18 cellular contexts compared by ENCODE assay signal in genomic region chr17:73234746-73235145, GRCh38. TPM values are rescaled to one million over a fixed set of nuclear protein-coding genes. Genes with fewer than 3 reads are reported as not detected.
A peak's percentile ranks its signal among the peaks of the same experiment; 100 is the strongest.
DNase-seq lines count a peak whose midpoint lies in the region; ATAC-seq and TF ChIP-seq lines count a peak whose summit lies in the region.
"Had no signal": no experiment of that assay in that cellular context is flagged by ENCODE, and none has a peak within 500 bp of the region (broad histone marks: within the 10 kb centered on the region; RNA-seq: fewer than 3 reads in every experiment).

No MANE protein-coding gene starts in this region.

- H3K36me3 ChIP-seq in HEK293 (ENCODE audit: control insufficient read depth in 2 of 2, insufficient read depth in 1 of 2, low read length in 2 of 2): peaks cover 42 to 57% of the 10 kb centered on the region in 2 experiments
- peaks cover 57% of the 10 kb centered on the region for H3K36me3 ChIP-seq in endodermal cell (ENCODE audit: control insufficient read depth, insufficient read depth, low read length)
- peaks cover 13 to 18% of the 10 kb centered on the region in 2 experiments for H3K36me3 ChIP-seq in trophoblast cell (ENCODE audit: control insufficient read depth in 1 of 2, insufficient read depth in 2 of 2, low read length in 2 of 2)

- peaks cover 21% of the 10 kb centered on the region for H3K79me2 ChIP-seq in trophoblast cell (ENCODE audit: control insufficient read depth, insufficient read depth, low read length, poor library complexity)

- H2BK120ac ChIP-seq in trophoblast cell (ENCODE audit: insufficient read depth, low read length, poor library complexity): no peak overlapping the region

- H4K91ac ChIP-seq in trophoblast cell (ENCODE audit: low read depth, low read length): no peak overlapping the region

- H2BK5ac ChIP-seq in trophoblast cell (ENCODE audit: low read depth, low read length, poor library complexity): no peak overlapping the region

- H3K9me3 ChIP-seq in HEK293 (ENCODE audit: control insufficient read depth, insufficient read depth, low read depth, low read length) (no peaks in the 10 kb centered on the region), endodermal cell (ENCODE audit: control insufficient read depth, low read length) (no peaks in the 10 kb centered on the region), trophoblast cell (ENCODE audit: insufficient read depth, low read depth, low read length) (no peaks in the 10 kb centered on the region)
- H3K9me3 ChIP-seq: BE2C, Caco-2 had no signal

- H3K4ac ChIP-seq in trophoblast cell (ENCODE audit: low read depth, low read length): no peak overlapping the region

- no peak overlapping the region for H3K14ac ChIP-seq in trophoblast cell (ENCODE audit: low read length)

- intact Hi-C loops in activated T-helper 1 cell treated with anti-CD3 and anti-CD28 coated beads, Interleukin-12 subunit alpha, Interleukin-12 subunit beta, Interleukin-2, Interleukin-4 antibody, amounts not matched to agents 30 ng/mL and 10 ng/mL and 1 ng/mL, durations not matched to agents 14 hours and 24 hours and 36 hours (cut with micrococcal nuclease): loop anchor here (5.0 kb wide), 2 partner anchors 642 to 978 kb away; partner anchors contain the start of gene TTYH2
- intact Hi-C loops in activated CD8-positive, alpha-beta T cell treated with anti-CD3 and anti-CD28 coated beads for 36 hours (cut with micrococcal nuclease): loop anchor here (5.0 kb wide), 1 partner anchor 42 kb away; the partner anchor contains the start of gene COG1

- DNase-seq in activated T-helper 1 cell treated with anti-CD3 and anti-CD28 coated beads, Interleukin-12 subunit alpha, Interleukin-12 subunit beta, Interleukin-2, Interleukin-4 antibody, amounts not matched to agents 30 ng/mL and 10 ng/mL and 1 ng/mL, durations not matched to agents 14 hours and 24 hours and 36 hours (ENCODE audit: low spot score): no peak
- DNase-seq in endodermal cell: peak; percentile 22
- no peak for DNase-seq in progenitor cell of endocrine pancreas (ENCODE audit: low spot score, unreplicated experiment)
- no peak for DNase-seq in hippocampal formation (lab: John Stamatoyannopoulos, UW)
- DNase-seq in NCI-H510A (lab: John Stamatoyannopoulos, UW): no peak
- no peak for DNase-seq in trophoblast cell
- DNase-seq in activated CD8-positive, alpha-beta T cell treated with anti-CD3 and anti-CD28 coated beads for 36 hours: no peak
- DNase-seq: ACHN; BE2C; C1 segment of cervical spinal cord; Caco-2; CD4-positive, CD25-positive, alpha-beta regulatory T cell; HCEC 1CT; HFFc6 had no signal

- peaks cover 48% of the 10 kb centered on the region for H3K4me1 Mint-ChIP-seq in activated T-helper 1 cell treated with anti-CD3 and anti-CD28 coated beads, Interleukin-12 subunit alpha, Interleukin-12 subunit beta, Interleukin-2, Interleukin-4 antibody, amounts not matched to agents 30 ng/mL and 10 ng/mL and 1 ng/mL, durations not matched to agents 14 hours and 24 hours and 36 hours (ENCODE audit: low read depth)
- H3K4me1 Mint-ChIP-seq in endodermal cell (peaks cover 20% of the 10 kb centered on the region), progenitor cell of endocrine pancreas (ENCODE audit: low read depth) (peaks cover 26% of the 10 kb centered on the region)
- peaks cover 57% of the 10 kb centered on the region for H3K4me1 Mint-ChIP-seq in activated CD8-positive, alpha-beta T cell treated with anti-CD3 and anti-CD28 coated beads for 36 hours (ENCODE audit: low read depth)

- TF ChIP-seq CTCF in HEK293 (tag by site-specific recombination; IDR thresholded peaks at IDR 0.05) (no peak), endodermal cell (conservative IDR thresholded peaks at IDR 0.05) (no peak), progenitor cell of endocrine pancreas (IDR thresholded peaks at IDR 0.05; ENCODE audit: unreplicated experiment) (no peak)
- no peak for TF ChIP-seq CTCF in activated CD8-positive, alpha-beta T cell treated with anti-CD3 and anti-CD28 coated beads for 36 hours (IDR thresholded peaks at IDR 0.05)

- no peak overlapping the region for H3K4me2 ChIP-seq in trophoblast cell (ENCODE audit: low read length)
- H3K4me2 ChIP-seq: GM23338 had no signal

- H3K4me1 ChIP-seq in HEK293 (ENCODE audit: control insufficient read depth, insufficient read depth, low read length) (peaks cover 4% of the 10 kb centered on the region; the same call in 1 of the 2 replicates), endodermal cell (ENCODE audit: control insufficient read depth, insufficient read depth, low read length) (no peaks in the 10 kb centered on the region), trophoblast cell (ENCODE audit: control insufficient read depth in 1 of 2, insufficient read depth in 2 of 2, low read length in 2 of 2) (peaks cover 0 to 2% of the 10 kb centered on the region in 2 experiments)
- H3K4me1 ChIP-seq: BE2C had no signal

- H3K36me3 Mint-ChIP-seq in activated T-helper 1 cell treated with anti-CD3 and anti-CD28 coated beads, Interleukin-12 subunit alpha, Interleukin-12 subunit beta, Interleukin-2, Interleukin-4 antibody, amounts not matched to agents 30 ng/mL and 10 ng/mL and 1 ng/mL, durations not matched to agents 14 hours and 24 hours and 36 hours (ENCODE audit: low read depth): peaks cover 25% of the 10 kb centered on the region
- H3K36me3 Mint-ChIP-seq in endodermal cell (ENCODE audit: low read depth): peaks cover 34% of the 10 kb centered on the region
- H3K36me3 Mint-ChIP-seq in progenitor cell of endocrine pancreas (ENCODE audit: insufficient read depth): peaks cover 12% of the 10 kb centered on the region
- H3K36me3 Mint-ChIP-seq in activated CD8-positive, alpha-beta T cell treated with anti-CD3 and anti-CD28 coated beads for 36 hours (ENCODE audit: low read depth): peaks cover 38% of the 10 kb centered on the region

- no peak overlapping the region for H2BK12ac ChIP-seq in trophoblast cell (ENCODE audit: low read length)

- H4K12ac ChIP-seq in trophoblast cell (ENCODE audit: low read depth, low read length): no peak overlapping the region

- no peak overlapping the region for H3K23ac ChIP-seq in trophoblast cell (ENCODE audit: low read length)

- no peak overlapping the region for H3K27ac Mint-ChIP-seq in activated T-helper 1 cell treated with anti-CD3 and anti-CD28 coated beads, Interleukin-12 subunit alpha, Interleukin-12 subunit beta, Interleukin-2, Interleukin-4 antibody, amounts not matched to agents 30 ng/mL and 10 ng/mL and 1 ng/mL, durations not matched to agents 14 hours and 24 hours and 36 hours
- H3K27ac Mint-ChIP-seq in endodermal cell: no peak overlapping the region
- no peak overlapping the region for H3K27ac Mint-ChIP-seq in progenitor cell of endocrine pancreas
- no peak overlapping the region for H3K27ac Mint-ChIP-seq in activated CD8-positive, alpha-beta T cell treated with anti-CD3 and anti-CD28 coated beads for 36 hours
- H3K27ac Mint-ChIP-seq: GM23338, HFFc6 had no signal

- H3K18ac ChIP-seq in trophoblast cell (ENCODE audit: low read length): no peak overlapping the region

- ATAC-seq in activated CD8-positive, alpha-beta T cell treated with anti-CD3 and anti-CD28 coated beads for 36 hours: no peak
- ATAC-seq: GM23338 had no signal

- peaks cover 10% of the 10 kb centered on the region for H3K79me1 ChIP-seq in trophoblast cell (ENCODE audit: low read length)

- H2AK5ac ChIP-seq in trophoblast cell (ENCODE audit: low read length): no peak overlapping the region

- H3K27ac ChIP-seq in HEK293 (ENCODE audit: extremely low read depth, low read depth, low read length): no peak overlapping the region
- H3K27ac ChIP-seq in endodermal cell (ENCODE audit: low read depth, low read length): no peak overlapping the region
- no peak overlapping the region for H3K27ac ChIP-seq in trophoblast cell (ENCODE audit: low read depth, low read length)
- H3K27ac ChIP-seq: HL-60 had no signal

- H3K9me3 Mint-ChIP-seq in activated T-helper 1 cell treated with anti-CD3 and anti-CD28 coated beads, Interleukin-12 subunit alpha, Interleukin-12 subunit beta, Interleukin-2, Interleukin-4 antibody, amounts not matched to agents 30 ng/mL and 10 ng/mL and 1 ng/mL, durations not matched to agents 14 hours and 24 hours and 36 hours: no peaks in the 10 kb centered on the region
- H3K9me3 Mint-ChIP-seq in endodermal cell (no peaks in the 10 kb centered on the region), progenitor cell of endocrine pancreas (ENCODE audit: low read depth) (no peaks in the 10 kb centered on the region)
- H3K9me3 Mint-ChIP-seq in activated CD8-positive, alpha-beta T cell treated with anti-CD3 and anti-CD28 coated beads for 36 hours: no peaks in the 10 kb centered on the region
- H3K9me3 Mint-ChIP-seq: CD4-positive, CD25-positive, alpha-beta regulatory T cell; GM23338; HFFc6 had no signal

- H3K9ac ChIP-seq in endodermal cell (ENCODE audit: extremely low read depth, low read length, poor library complexity, severe bottlenecking) (no peak overlapping the region), trophoblast cell (ENCODE audit: low read length) (no peak overlapping the region)

- peak overlapping the region; percentile 19 for H3K4me3 Mint-ChIP-seq in activated T-helper 1 cell treated with anti-CD3 and anti-CD28 coated beads, Interleukin-12 subunit alpha, Interleukin-12 subunit beta, Interleukin-2, Interleukin-4 antibody, amounts not matched to agents 30 ng/mL and 10 ng/mL and 1 ng/mL, durations not matched to agents 14 hours and 24 hours and 36 hours
- H3K4me3 Mint-ChIP-seq in endodermal cell: peak overlapping the region; percentile 96
- peak overlapping the region; percentile 19 for H3K4me3 Mint-ChIP-seq in progenitor cell of endocrine pancreas (ENCODE audit: low read depth)
- no peak overlapping the region for H3K4me3 Mint-ChIP-seq in activated CD8-positive, alpha-beta T cell treated with anti-CD3 and anti-CD28 coated beads for 36 hours

- POLR2A ChIA-PET in HEK293 (lab: Yijun Ruan, JAX): interaction anchor here (0.8 to 0.9 kb wide), 2 partner anchors 63 to 77 kb away, joined by 3 to 8 read pairs; partner anchors contain the start of gene CDC42EP4
- POLR2A ChIA-PET in activated CD8-positive, alpha-beta T cell treated with anti-CD3 and anti-CD28 coated beads for 36 hours (lab: Charles Lee): no interaction called here

- CTCF ChIA-PET in HEK293 (lab: Yijun Ruan, JAX): interaction anchor here (0.7 to 3.2 kb wide), 9 partner anchors 11 to 675 kb away, joined by 3 to 20 read pairs (median 4); partner anchors contain the start of gene COG1
- CTCF ChIA-PET in activated CD8-positive, alpha-beta T cell treated with anti-CD3 and anti-CD28 coated beads for 36 hours (lab: Charles Lee): interaction anchor here (1.2 to 2.6 kb wide), 4 partner anchors 21 to 135 kb away, joined by 4 to 11 read pairs (median 9); no protein-coding TSS in a partner anchor

- 89 to 93% methylated on average over 8 to 10 of the region's 10 CpGs for WGBS in endodermal cell (ENCODE audit: insufficient coverage in 1 of 2, insufficient read length in 1 of 2), 2 experiments
- no CpG with 5 or more reads among the region's 10 CpGs for WGBS in trophoblast cell (ENCODE audit: extremely low coverage, insufficient coverage, insufficient read length)

- H4K8ac ChIP-seq in trophoblast cell (ENCODE audit: low read depth, low read length): no peak overlapping the region

- H3K27me3 Mint-ChIP-seq in activated T-helper 1 cell treated with anti-CD3 and anti-CD28 coated beads, Interleukin-12 subunit alpha, Interleukin-12 subunit beta, Interleukin-2, Interleukin-4 antibody, amounts not matched to agents 30 ng/mL and 10 ng/mL and 1 ng/mL, durations not matched to agents 14 hours and 24 hours and 36 hours (ENCODE audit: insufficient read depth): no peaks in the 10 kb centered on the region
- H3K27me3 Mint-ChIP-seq in endodermal cell (ENCODE audit: insufficient read depth): no peaks in the 10 kb centered on the region
- no peaks in the 10 kb centered on the region for H3K27me3 Mint-ChIP-seq in progenitor cell of endocrine pancreas
- H3K27me3 Mint-ChIP-seq in activated CD8-positive, alpha-beta T cell treated with anti-CD3 and anti-CD28 coated beads for 36 hours: no peaks in the 10 kb centered on the region
- H3K27me3 Mint-ChIP-seq: CD4-positive, CD25-positive, alpha-beta regulatory T cell had no signal

- H2AFZ ChIP-seq in trophoblast cell (ENCODE audit: insufficient read depth, low read length, poor library complexity): no peak overlapping the region
- H2AFZ ChIP-seq: GM23338 had no signal

- H3K27me3 ChIP-seq in endodermal cell (ENCODE audit: control insufficient read depth, insufficient read depth, low read length, poor library complexity, severe bottlenecking) (no peaks in the 10 kb centered on the region), trophoblast cell (ENCODE audit: insufficient read depth, low read length) (no peaks in the 10 kb centered on the region)
- H3K27me3 ChIP-seq: BE2C had no signal

- H3K4me3 ChIP-seq in HEK293 (ENCODE audit: low read depth, low read length) (no peak overlapping the region), endodermal cell (ENCODE audit: low read length) (no peak overlapping the region), trophoblast cell (ENCODE audit: low read depth, low read length) (no peak overlapping the region)
- H3K4me3 ChIP-seq: GM23338 had no signal

RNA-seq across cellular contexts. Expression of gene CPSF4L, which starts 26.9 kb away (rescaled TPM):
- not detected in 2 replicates for total RNA-seq in activated T-helper 1 cell treated with anti-CD3 and anti-CD28 coated beads, Interleukin-12 subunit alpha, Interleukin-12 subunit beta, Interleukin-2, Interleukin-4 antibody, amounts not matched to agents 30 ng/mL and 10 ng/mL and 1 ng/mL, durations not matched to agents 14 hours and 24 hours and 36 hours
- total RNA-seq in endodermal cell: under 1 TPM; 0.29 to 0.58 TPM
- polyA plus RNA-seq in endodermal cell (2013, experiment 1 of 2): not detected
- polyA plus RNA-seq in endodermal cell (2013, experiment 2 of 2): not detected
- total RNA-seq in progenitor cell of endocrine pancreas: 0.33 TPM in 1 of 2 replicates, not detected in the other
- polyA plus RNA-seq in trophoblast cell (2013): not detected in 2 replicates
- not detected for total RNA-seq in activated CD8-positive, alpha-beta T cell treated with anti-CD3 and anti-CD28 coated beads for 36 hours
- total RNA-seq: Caco-2; CD4-positive, CD25-positive, alpha-beta regulatory T cell; GM23338; HFFc6; HT1080 had no signal
- polyA plus RNA-seq: CD4-positive, CD25-positive, alpha-beta regulatory T cell; GM23338 had no signal

RNA-seq across cellular contexts. Expression of gene COG1, which starts 41.9 kb away (rescaled TPM):
- total RNA-seq in activated T-helper 1 cell treated with anti-CD3 and anti-CD28 coated beads, Interleukin-12 subunit alpha, Interleukin-12 subunit beta, Interleukin-2, Interleukin-4 antibody, amounts not matched to agents 30 ng/mL and 10 ng/mL and 1 ng/mL, durations not matched to agents 14 hours and 24 hours and 36 hours: 34.3 and 37.1 TPM in 2 replicates
- total RNA-seq in endodermal cell (10 to 100 TPM; 27.1 to 27.8 TPM), progenitor cell of endocrine pancreas (50.5 and 54.5 TPM in 2 replicates)
- polyA plus RNA-seq in endodermal cell (2013, experiment 1 of 2): 34.3 TPM
- 31.3 TPM for polyA plus RNA-seq in endodermal cell (2013, experiment 2 of 2)
- 26.2 and 27.2 TPM in 2 replicates for polyA plus RNA-seq in trophoblast cell (2013)
- total RNA-seq in activated CD8-positive, alpha-beta T cell treated with anti-CD3 and anti-CD28 coated beads for 36 hours: 10 to 100 TPM; 24.6 to 27.9 TPM
